Comparison of ENCODE assay signal across 8 cellular contexts in genomic region chr2:20642026-20642971, GRCh38. TPM values are rescaled to one million over a fixed set of nuclear protein-coding genes. Genes with fewer than 3 reads are reported as not detected.
DNase-seq lines count a peak whose midpoint lies in the region; ATAC-seq and TF ChIP-seq lines count a peak whose summit lies in the region.

No MANE protein-coding gene starts in this region.

- ATAC-seq in GM19468 (IDR thresholded peaks at IDR 0.05; ENCODE audit: extremely low read depth, unreplicated experiment) (peak; percentile 84), HG03565 (IDR thresholded peaks at IDR 0.05; ENCODE audit: unreplicated experiment) (peak; percentile 94)

- peak; percentile 90 for TF ChIP-seq CTCF in fibroblast of pulmonary artery (IDR thresholded peaks at IDR 0.05; ENCODE audit: low read length, missing control alignments)
- peak; percentile 83 to 93 (median 93) for TF ChIP-seq CTCF in testis (IDR thresholded peaks at IDR 0.05)

- WGBS in testis, 2 donors, result 44 to 97% methylated on average over 4 to 26 of the region's 26 CpGs

- DNase-seq in DMS 273 treated with DMSO at 0.1 percent for 48 hours (lab: John Stamatoyannopoulos, UW), result peak; percentile 4
- DNase-seq in OCI-M1 (lab: John Stamatoyannopoulos, UW), result peak; percentile 83
- peak; percentile 42 for DNase-seq in activated T-helper 1 cell treated with Interleukin-2 at 50 U/mL for 16 hours (ENCODE audit: low read depth)
- peak; percentile 71 for DNase-seq in fibroblast of pulmonary artery (ENCODE audit: low read depth)
- peak in 51 of 56 donors; percentile 20 to 84 (median 66) for DNase-seq in nucleus accumbens (lab: John Stamatoyannopoulos, UW)
- DNase-seq in testis, result peak; percentile 86

- H3K27ac ChIP-seq in testis, result no peak overlapping the region

- H3K4me3 ChIP-seq in fibroblast of pulmonary artery (replicated peaks; ENCODE audit: low read depth, low read length) (no peak overlapping the region), testis (no peak overlapping the region)

- intact Hi-C loops in testis (cut with DNase I; ENCODE audit: low total_unique reads), result no loop called here

- TF ChIP-seq POLR2A in testis (IDR thresholded peaks at IDR 0.05), result no peak

- peaks cover 7% of the 10 kb centered on the region for H3K4me1 ChIP-seq in testis

- no peaks in the 10 kb centered on the region for H3K27me3 ChIP-seq in testis

- no peaks in the 10 kb centered on the region for H3K9me3 ChIP-seq in testis

- no peaks in the 10 kb centered on the region for H3K36me3 ChIP-seq in testis (ENCODE audit: low read depth, missing control alignments)

RNA-seq across cellular contexts. Expression of gene HS1BP3, which starts 8.6 kb away (rescaled TPM):
- 10 to 100 TPM; 23.5 to 31.6 TPM for total RNA-seq in testis
- 25.0 TPM for polyA plus RNA-seq in testis (ENCODE audit: insufficient read depth, low read depth, low replicate concordance)

RNA-seq across cellular contexts. Expression of gene GDF7, which starts 24.6 kb away (rescaled TPM):
- total RNA-seq in testis, result 1 to 10 TPM in 1 of 2 donors, under 1 TPM in 1; 0.62 to 1.1 TPM
- polyA plus RNA-seq in testis (ENCODE audit: insufficient read depth, low read depth, low replicate concordance), result 0.69 TPM

Comparison
In these comparisons a context has a peak if more than half of its experiments do, and no peak if none do; other contexts are left out.
1. DNase-seq: peak in every context shown above with its lines; median percentile 86 in testis; 83 in OCI-M1; 71 in fibroblast of pulmonary artery; 66 in nucleus accumbens; 42 in activated T-helper 1 cell treated with Interleukin-2 at 50 U/mL for 16 hours; 4 in DMS 273 treated with DMSO at 0.1 percent for 48 hours.